ENCODE assay signal across 15 cellular contexts in the genomic region with DNA sequence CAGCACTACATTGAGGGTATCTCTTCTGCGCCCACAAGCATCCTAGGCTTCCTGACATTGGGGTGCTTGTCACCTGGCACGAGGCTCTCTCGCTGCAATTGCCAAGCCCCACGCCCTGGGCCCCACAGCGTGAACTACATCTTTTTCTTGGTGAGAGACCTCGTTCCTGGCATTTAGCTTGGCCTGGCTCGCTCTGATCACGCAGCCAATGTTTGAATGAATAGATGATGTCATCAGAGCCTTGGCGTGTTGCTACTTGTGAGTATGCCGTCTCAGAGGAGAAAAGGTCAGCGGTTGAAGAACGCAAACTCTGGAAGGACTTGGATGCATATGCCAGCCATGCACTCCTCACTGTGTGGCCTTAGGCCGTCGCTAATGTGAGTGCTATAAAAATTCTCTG.
DNase-seq lines count a peak whose midpoint lies in the region; ATAC-seq, FAIRE-seq and TF ChIP-seq lines count a peak whose summit lies in the region.
"Had no signal": no experiment of that assay in that cellular context is flagged by ENCODE, and none has a peak within 500 bp of the region (broad histone marks: within the 10 kb centered on the region; RNA-seq: fewer than 3 reads in every experiment).

No MANE protein-coding gene starts in this region.

- H3K27me3 ChIP-seq in right atrium auricular region = no peaks in the 10 kb centered on the region
- H3K27me3 ChIP-seq in K562 (ENCODE audit: control insufficient read depth in 2 of 2, insufficient read depth in 2 of 2, low read length in 2 of 2) = peaks cover 0 to 4% of the 10 kb centered on the region in 2 experiments; a peak in 1 of 5 replicates
- H3K27me3 ChIP-seq: BLaER1 had no signal

- H3K9me3 ChIP-seq in right atrium auricular region (no peaks in the 10 kb centered on the region), K562 (replicated peaks; ENCODE audit: control insufficient read depth, insufficient read depth, low read depth, low read length) (no peaks in the 10 kb centered on the region)

- no peak for TF ChIP-seq RAD21 in K562 (CRISPR knock-in tag; conservative IDR thresholded peaks at IDR 0.05 in 1 of 2, IDR thresholded peaks at IDR 0.05 in 1 of 2)

- POLR2A ChIA-PET in K562 (lab: Yijun Ruan, JAX) = no interaction called here

- H3K4me1 Mint-ChIP-seq in progenitor cell of endocrine pancreas (ENCODE audit: low read depth) = peaks cover 3% of the 10 kb centered on the region

- H3K36me3 ChIP-seq in right atrium auricular region = no peaks in the 10 kb centered on the region
- no peaks in the 10 kb centered on the region for H3K36me3 ChIP-seq in K562 (ENCODE audit: control insufficient read depth, insufficient read depth, low read length)
- H3K36me3 ChIP-seq: BLaER1 had no signal

- intact Hi-C loops in Right ventricle myocardium inferior (cut with DNase I) (no loop called here), K562 (cut with micrococcal nuclease) (no loop called here)

- H3K4me2 ChIP-seq in K562 (ENCODE audit: insufficient read depth, low read length) = no peak overlapping the region
- H3K4me2 ChIP-seq: BLaER1 had no signal

- no peak for DNase-seq in Right ventricle myocardium inferior (ENCODE audit: missing footprints)
- no peak for DNase-seq in right atrium auricular region (ENCODE audit: low spot score)
- DNase-seq in K562 (ENCODE audit: extremely low read depth in 1 of 4, low spot score in 3 of 4) = no peak
- peak; percentile 65 for DNase-seq in fibroblast of the conjunctiva (ENCODE audit: low read depth)
- DNase-seq in progenitor cell of endocrine pancreas (ENCODE audit: low spot score, unreplicated experiment) = no peak
- no peak for DNase-seq in activated CD8-positive, alpha-beta memory T cell treated with anti-CD3 and anti-CD28 coated beads, Interleukin-2, amount 50 U/mL, for 4 hours
- DNase-seq in NCI-H1930 (lab: John Stamatoyannopoulos, UW) = no peak
- DNase-seq in ureter (ENCODE audit: low spot score) = no peak
- DNase-seq: GF-D8, NCI-H1436, NCI-H2081, NCI-H524 had no signal

- no peaks in the 10 kb centered on the region for H3K79me2 ChIP-seq in K562 (ENCODE audit: control insufficient read depth, insufficient read depth, low read length)

- no peak for TF ChIP-seq POLR2A in K562 (conservative IDR thresholded peaks at IDR 0.05)

- peak overlapping the region; percentile 33 for H3K27ac Mint-ChIP-seq in progenitor cell of endocrine pancreas

- under 1% methylated on average over 14 of the region's 14 CpGs for WGBS in K562 (ENCODE audit: insufficient coverage, low coverage, missing lambda C conversion rate)

- peaks cover 10% of the 10 kb centered on the region for H3K27me3 Mint-ChIP-seq in progenitor cell of endocrine pancreas

- no peak for FAIRE-seq in K562 (lab: Jason Lieb, UNC)
- FAIRE-seq: H54 had no signal

- in situ Hi-C loops in K562 (cut with MboI) = no loop called here

- H3K36me3 Mint-ChIP-seq in progenitor cell of endocrine pancreas (ENCODE audit: insufficient read depth) = no peaks in the 10 kb centered on the region

- no peaks in the 10 kb centered on the region for H3K4me1 ChIP-seq in right atrium auricular region
- no peaks in the 10 kb centered on the region for H3K4me1 ChIP-seq in K562 (replicated peaks in 1 of 2; ENCODE audit: control insufficient read depth in 2 of 2, insufficient read depth in 2 of 2, low read length in 2 of 2)
- H3K4me1 ChIP-seq: BLaER1 had no signal

- H3K9me1 ChIP-seq in K562 (ENCODE audit: control insufficient read depth, insufficient read depth, low read length) = no peaks in the 10 kb centered on the region

- H3K4me3 ChIP-seq in right atrium auricular region (no peak overlapping the region), K562 (no peak overlapping the region)
- H3K4me3 ChIP-seq: BLaER1 had no signal

- TF ChIP-seq CTCF in right atrium auricular region (IDR thresholded peaks at IDR 0.05) (no peak), K562 (IDR thresholded peaks at IDR 0.05 in 2 of 3, conservative IDR thresholded peaks at IDR 0.05 in 1 of 3; ENCODE audit: insufficient read depth in 2 of 3, low read depth in 1 of 3, low read length in 3 of 3) (no peak), progenitor cell of endocrine pancreas (IDR thresholded peaks at IDR 0.05; ENCODE audit: unreplicated experiment) (no peak)

- no peak overlapping the region for H3K9ac ChIP-seq in K562 (ENCODE audit: insufficient read depth in 1 of 2, low read depth in 2 of 2, low read length in 2 of 2)
- H3K9ac ChIP-seq: BLaER1 had no signal

- CTCF ChIA-PET in K562 (lab: Yijun Ruan, JAX; ENCODE audit: low intra/inter-chr PET ratio) = no interaction called here

- peaks cover 3% of the 10 kb centered on the region for H3K9me3 Mint-ChIP-seq in progenitor cell of endocrine pancreas (ENCODE audit: low read depth)

- ATAC-seq in Right ventricle myocardium inferior (peak; percentile 64), K562 (no peak)

- H3K27ac ChIP-seq in right atrium auricular region = no peak overlapping the region
- no peak overlapping the region for H3K27ac ChIP-seq in K562 (ENCODE audit: extremely low read depth, low read depth, low read length)
- H3K27ac ChIP-seq: 22Rv1, BLaER1 had no signal

- H3K4me3 Mint-ChIP-seq in progenitor cell of endocrine pancreas (ENCODE audit: low read depth) = no peak overlapping the region

- H4K20me1 ChIP-seq in K562 (replicated peaks; ENCODE audit: control insufficient read depth, insufficient read depth, low read length) = no peaks in the 10 kb centered on the region
- H4K20me1 ChIP-seq: BLaER1 had no signal

- no peak for TF ChIP-seq EP300 in K562 (IDR thresholded peaks at IDR 0.05; ENCODE audit: low read length)

- no peak overlapping the region for H2AFZ ChIP-seq in K562 (ENCODE audit: low read depth, low read length)

- BruUV-seq in K562 (replicated peaks; lab: Mats Ljungman, UMichigan) = no TSS peak

TF ChIP-seq in K562, 482 proteins besides CTCF, POLR2A, EP300 and RAD21:
- TF ChIP-seq POLR2AphosphoS2 (IDR thresholded peaks at IDR 0.05; ENCODE audit: low read length) (no peak), KDM5B (IDR thresholded peaks at IDR 0.05; ENCODE audit: insufficient replicate concordance, low read depth, low read length) (no peak), PHB (CRISPR knock-in tag; IDR thresholded peaks at IDR 0.05) (no peak), ZNF431 (CRISPR knock-in tag; IDR thresholded peaks at IDR 0.05) (no peak)
- TF ChIP-seq, protein P1, sequence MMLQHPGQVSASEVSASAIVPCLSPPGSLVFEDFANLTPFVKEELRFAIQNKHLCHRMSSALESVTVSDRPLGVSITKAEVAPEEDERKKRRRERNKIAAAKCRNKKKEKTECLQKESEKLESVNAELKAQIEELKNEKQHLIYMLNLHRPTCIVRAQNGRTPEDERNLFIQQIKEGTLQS (IDR thresholded peaks at IDR 0.05) = peak; percentile 27; the same call in 1 of the 2 replicates
- TF ChIP-seq, protein P1 (CRISPR knock-in tag; conservative IDR thresholded peaks at IDR 0.05) = no peak
- TF ChIP-seq, protein P2, sequence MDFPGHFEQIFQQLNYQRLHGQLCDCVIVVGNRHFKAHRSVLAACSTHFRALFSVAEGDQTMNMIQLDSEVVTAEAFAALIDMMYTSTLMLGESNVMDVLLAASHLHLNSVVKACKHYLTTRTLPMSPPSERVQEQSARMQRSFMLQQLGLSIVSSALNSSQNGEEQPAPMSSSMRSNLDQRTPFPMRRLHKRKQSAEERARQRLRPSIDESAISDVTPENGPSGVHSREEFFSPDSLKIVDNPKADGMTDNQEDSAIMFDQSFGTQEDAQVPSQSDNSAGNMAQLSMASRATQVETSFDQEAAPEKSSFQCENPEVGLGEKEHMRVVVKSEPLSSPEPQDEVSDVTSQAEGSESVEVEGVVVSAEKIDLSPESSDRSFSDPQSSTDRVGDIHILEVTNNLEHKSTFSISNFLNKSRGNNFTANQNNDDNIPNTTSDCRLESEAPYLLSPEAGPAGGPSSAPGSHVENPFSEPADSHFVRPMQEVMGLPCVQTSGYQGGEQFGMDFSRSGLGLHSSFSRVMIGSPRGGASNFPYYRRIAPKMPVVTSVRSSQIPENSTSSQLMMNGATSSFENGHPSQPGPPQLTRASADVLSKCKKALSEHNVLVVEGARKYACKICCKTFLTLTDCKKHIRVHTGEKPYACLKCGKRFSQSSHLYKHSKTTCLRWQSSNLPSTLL (IDR thresholded peaks at IDR 0.05) = no peak
- TF ChIP-seq, protein P3, sequence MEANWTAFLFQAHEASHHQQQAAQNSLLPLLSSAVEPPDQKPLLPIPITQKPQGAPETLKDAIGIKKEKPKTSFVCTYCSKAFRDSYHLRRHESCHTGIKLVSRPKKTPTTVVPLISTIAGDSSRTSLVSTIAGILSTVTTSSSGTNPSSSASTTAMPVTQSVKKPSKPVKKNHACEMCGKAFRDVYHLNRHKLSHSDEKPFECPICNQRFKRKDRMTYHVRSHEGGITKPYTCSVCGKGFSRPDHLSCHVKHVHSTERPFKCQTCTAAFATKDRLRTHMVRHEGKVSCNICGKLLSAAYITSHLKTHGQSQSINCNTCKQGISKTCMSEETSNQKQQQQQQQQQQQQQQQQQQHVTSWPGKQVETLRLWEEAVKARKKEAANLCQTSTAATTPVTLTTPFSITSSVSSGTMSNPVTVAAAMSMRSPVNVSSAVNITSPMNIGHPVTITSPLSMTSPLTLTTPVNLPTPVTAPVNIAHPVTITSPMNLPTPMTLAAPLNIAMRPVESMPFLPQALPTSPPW (CRISPR knock-in tag; IDR thresholded peaks at IDR 0.05) = no peak
